ENCODE assay signal across 1 cellular context in the genomic region with DNA sequence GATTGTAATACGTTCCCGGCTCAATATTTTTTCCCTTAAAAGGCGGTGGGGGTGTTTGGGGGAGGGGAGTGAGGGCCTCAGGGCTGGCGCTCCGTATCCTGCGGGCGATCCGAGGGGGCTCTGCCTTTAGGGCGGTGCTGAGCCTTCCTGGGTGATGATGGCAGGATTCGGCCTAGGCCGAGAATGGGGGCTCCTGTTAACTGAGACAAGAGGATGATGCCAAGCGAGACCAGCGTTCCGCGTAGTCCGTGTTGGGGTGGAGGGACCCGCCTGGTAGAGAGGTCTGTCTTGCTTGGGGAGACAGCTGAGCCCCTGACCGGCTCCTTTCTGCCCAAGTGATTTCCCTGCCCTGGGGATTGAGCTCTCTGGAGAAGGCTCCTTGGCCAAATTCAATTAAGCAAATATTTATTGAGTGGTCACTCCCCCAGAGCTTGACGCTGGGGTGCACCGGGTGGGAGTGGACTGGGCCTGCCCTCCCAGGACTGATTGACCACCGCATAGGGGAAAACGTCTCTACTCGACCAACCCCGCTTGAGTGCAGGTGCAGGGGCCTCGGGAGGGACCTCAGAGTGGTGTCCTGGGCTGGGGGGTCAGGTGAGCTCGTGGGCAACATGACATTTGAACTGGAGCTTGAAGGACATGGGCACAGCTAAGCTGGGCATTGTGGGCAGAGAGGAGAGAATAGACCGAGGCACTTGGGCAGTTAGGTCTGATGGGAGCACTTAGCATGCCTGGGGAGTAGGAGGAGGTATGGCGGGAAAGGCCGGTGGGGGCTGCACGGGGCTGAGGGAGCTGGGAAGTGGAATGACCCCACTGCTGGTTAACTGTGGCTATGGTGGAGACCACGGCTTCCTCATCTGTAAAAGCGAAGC.
A peak's percentile ranks its signal among the peaks of the same experiment; 100 is the strongest.
TF ChIP-seq lines count a peak whose summit lies in the region.

No MANE protein-coding gene starts in this region.

TF ChIP-seq in HepG2, 621 proteins besides CTCF, POLR2A, EP300 and RAD21 (continues in another document):
- no peak for TF ChIP-seq NFE2 (CRISPR knock-in tag; IDR thresholded peaks at IDR 0.05)
- peak; percentile 86 for TF ChIP-seq SRF (IDR thresholded peaks at IDR 0.05; ENCODE audit: low read depth, low read length)
- TF ChIP-seq MED1 (CRISPR knock-in tag; IDR thresholded peaks at IDR 0.05) = no peak
- TF ChIP-seq, protein P1, sequence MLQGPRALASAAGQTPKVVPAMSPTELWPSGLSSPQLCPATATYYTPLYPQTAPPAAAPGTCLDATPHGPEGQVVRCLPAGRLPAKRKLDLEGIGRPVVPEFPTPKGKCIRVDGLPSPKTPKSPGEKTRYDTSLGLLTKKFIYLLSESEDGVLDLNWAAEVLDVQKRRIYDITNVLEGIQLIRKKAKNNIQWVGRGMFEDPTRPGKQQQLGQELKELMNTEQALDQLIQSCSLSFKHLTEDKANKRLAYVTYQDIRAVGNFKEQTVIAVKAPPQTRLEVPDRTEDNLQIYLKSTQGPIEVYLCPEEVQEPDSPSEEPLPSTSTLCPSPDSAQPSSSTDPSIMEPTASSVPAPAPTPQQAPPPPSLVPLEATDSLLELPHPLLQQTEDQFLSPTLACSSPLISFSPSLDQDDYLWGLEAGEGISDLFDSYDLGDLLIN (CRISPR knock-in tag; IDR thresholded peaks at IDR 0.05; ENCODE audit: borderline replicate concordance) = no peak
- peak; percentile 27 for TF ChIP-seq ASH2L (IDR thresholded peaks at IDR 0.05; ENCODE audit: insufficient read length, low read depth, low read length)
- TF ChIP-seq ZFP62 (CRISPR knock-in tag; IDR thresholded peaks at IDR 0.05) = no peak
- peak; percentile 18; the same call in 1 of the 2 replicates for TF ChIP-seq TAF1 (CRISPR knock-in tag; IDR thresholded peaks at IDR 0.05)
- no peak for TF ChIP-seq ZBTB26 (CRISPR knock-in tag; IDR thresholded peaks at IDR 0.05; ENCODE audit: borderline replicate concordance)
- no peak for TF ChIP-seq MBD4 (IDR thresholded peaks at IDR 0.05; ENCODE audit: borderline replicate concordance, low read length)
- TF ChIP-seq RXRA (CRISPR knock-in tag; IDR thresholded peaks at IDR 0.05) = no peak
- TF ChIP-seq, protein P2, sequence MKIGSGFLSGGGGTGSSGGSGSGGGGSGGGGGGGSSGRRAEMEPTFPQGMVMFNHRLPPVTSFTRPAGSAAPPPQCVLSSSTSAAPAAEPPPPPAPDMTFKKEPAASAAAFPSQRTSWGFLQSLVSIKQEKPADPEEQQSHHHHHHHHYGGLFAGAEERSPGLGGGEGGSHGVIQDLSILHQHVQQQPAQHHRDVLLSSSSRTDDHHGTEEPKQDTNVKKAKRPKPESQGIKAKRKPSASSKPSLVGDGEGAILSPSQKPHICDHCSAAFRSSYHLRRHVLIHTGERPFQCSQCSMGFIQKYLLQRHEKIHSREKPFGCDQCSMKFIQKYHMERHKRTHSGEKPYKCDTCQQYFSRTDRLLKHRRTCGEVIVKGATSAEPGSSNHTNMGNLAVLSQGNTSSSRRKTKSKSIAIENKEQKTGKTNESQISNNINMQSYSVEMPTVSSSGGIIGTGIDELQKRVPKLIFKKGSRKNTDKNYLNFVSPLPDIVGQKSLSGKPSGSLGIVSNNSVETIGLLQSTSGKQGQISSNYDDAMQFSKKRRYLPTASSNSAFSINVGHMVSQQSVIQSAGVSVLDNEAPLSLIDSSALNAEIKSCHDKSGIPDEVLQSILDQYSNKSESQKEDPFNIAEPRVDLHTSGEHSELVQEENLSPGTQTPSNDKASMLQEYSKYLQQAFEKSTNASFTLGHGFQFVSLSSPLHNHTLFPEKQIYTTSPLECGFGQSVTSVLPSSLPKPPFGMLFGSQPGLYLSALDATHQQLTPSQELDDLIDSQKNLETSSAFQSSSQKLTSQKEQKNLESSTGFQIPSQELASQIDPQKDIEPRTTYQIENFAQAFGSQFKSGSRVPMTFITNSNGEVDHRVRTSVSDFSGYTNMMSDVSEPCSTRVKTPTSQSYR (CRISPR knock-in tag; IDR thresholded peaks at IDR 0.05; ENCODE audit: borderline replicate concordance) = peak; percentile 11; the same call in 1 of the 2 replicates
- TF ChIP-seq, protein P3, sequence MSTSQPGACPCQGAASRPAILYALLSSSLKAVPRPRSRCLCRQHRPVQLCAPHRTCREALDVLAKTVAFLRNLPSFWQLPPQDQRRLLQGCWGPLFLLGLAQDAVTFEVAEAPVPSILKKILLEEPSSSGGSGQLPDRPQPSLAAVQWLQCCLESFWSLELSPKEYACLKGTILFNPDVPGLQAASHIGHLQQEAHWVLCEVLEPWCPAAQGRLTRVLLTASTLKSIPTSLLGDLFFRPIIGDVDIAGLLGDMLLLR (CRISPR knock-in tag; IDR thresholded peaks at IDR 0.05) = no peak
- TF ChIP-seq, protein P4, sequence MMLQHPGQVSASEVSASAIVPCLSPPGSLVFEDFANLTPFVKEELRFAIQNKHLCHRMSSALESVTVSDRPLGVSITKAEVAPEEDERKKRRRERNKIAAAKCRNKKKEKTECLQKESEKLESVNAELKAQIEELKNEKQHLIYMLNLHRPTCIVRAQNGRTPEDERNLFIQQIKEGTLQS (CRISPR knock-in tag; IDR thresholded peaks at IDR 0.05) = no peak
- TF ChIP-seq ELF1 (CRISPR knock-in tag; IDR thresholded peaks at IDR 0.05) = no peak
- TF ChIP-seq, protein P5, sequence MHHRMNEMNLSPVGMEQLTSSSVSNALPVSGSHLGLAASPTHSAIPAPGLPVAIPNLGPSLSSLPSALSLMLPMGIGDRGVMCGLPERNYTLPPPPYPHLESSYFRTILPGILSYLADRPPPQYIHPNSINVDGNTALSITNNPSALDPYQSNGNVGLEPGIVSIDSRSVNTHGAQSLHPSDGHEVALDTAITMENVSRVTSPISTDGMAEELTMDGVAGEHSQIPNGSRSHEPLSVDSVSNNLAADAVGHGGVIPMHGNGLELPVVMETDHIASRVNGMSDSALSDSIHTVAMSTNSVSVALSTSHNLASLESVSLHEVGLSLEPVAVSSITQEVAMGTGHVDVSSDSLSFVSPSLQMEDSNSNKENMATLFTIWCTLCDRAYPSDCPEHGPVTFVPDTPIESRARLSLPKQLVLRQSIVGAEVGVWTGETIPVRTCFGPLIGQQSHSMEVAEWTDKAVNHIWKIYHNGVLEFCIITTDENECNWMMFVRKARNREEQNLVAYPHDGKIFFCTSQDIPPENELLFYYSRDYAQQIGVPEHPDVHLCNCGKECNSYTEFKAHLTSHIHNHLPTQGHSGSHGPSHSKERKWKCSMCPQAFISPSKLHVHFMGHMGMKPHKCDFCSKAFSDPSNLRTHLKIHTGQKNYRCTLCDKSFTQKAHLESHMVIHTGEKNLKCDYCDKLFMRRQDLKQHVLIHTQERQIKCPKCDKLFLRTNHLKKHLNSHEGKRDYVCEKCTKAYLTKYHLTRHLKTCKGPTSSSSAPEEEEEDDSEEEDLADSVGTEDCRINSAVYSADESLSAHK (CRISPR knock-in tag; IDR thresholded peaks at IDR 0.05; ENCODE audit: borderline replicate concordance) = no peak
- TF ChIP-seq MTA1 (CRISPR knock-in tag; IDR thresholded peaks at IDR 0.05; ENCODE audit: borderline replicate concordance) = 0 out of 2 replicates have a peak, but pooled peaks have one; percentile 37
- TF ChIP-seq ZNF501 (CRISPR knock-in tag; IDR thresholded peaks at IDR 0.05) = no peak
- TF ChIP-seq, protein P6, sequence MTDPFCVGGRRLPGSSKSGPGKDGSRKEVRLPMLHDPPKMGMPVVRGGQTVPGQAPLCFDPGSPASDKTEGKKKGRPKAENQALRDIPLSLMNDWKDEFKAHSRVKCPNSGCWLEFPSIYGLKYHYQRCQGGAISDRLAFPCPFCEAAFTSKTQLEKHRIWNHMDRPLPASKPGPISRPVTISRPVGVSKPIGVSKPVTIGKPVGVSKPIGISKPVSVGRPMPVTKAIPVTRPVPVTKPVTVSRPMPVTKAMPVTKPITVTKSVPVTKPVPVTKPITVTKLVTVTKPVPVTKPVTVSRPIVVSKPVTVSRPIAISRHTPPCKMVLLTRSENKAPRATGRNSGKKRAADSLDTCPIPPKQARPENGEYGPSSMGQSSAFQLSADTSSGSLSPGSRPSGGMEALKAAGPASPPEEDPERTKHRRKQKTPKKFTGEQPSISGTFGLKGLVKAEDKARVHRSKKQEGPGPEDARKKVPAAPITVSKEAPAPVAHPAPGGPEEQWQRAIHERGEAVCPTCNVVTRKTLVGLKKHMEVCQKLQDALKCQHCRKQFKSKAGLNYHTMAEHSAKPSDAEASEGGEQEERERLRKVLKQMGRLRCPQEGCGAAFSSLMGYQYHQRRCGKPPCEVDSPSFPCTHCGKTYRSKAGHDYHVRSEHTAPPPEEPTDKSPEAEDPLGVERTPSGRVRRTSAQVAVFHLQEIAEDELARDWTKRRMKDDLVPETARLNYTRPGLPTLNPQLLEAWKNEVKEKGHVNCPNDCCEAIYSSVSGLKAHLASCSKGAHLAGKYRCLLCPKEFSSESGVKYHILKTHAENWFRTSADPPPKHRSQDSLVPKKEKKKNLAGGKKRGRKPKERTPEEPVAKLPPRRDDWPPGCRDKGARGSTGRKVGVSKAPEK (CRISPR knock-in tag; IDR thresholded peaks at IDR 0.05; ENCODE audit: borderline replicate concordance) = no peak
- TF ChIP-seq, protein P7, sequence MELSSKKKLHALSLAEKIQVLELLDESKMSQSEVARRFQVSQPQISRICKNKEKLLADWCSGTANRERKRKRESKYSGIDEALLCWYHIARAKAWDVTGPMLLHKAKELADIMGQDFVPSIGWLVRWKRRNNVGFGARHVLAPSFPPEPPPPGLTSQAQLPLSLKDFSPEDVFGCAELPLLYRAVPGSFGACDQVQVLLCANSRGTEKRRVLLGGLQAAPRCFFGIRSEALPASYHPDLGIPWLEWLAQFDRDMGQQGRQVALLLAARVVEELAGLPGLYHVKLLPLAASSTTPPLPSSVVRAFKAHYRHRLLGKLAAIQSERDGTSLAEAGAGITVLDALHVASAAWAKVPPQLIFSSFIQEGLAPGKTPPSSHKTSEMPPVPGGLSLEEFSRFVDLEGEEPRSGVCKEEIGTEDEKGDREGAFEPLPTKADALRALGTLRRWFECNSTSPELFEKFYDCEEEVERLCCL (CRISPR knock-in tag; IDR thresholded peaks at IDR 0.05; ENCODE audit: borderline replicate concordance) = no peak
- TF ChIP-seq, protein P8, sequence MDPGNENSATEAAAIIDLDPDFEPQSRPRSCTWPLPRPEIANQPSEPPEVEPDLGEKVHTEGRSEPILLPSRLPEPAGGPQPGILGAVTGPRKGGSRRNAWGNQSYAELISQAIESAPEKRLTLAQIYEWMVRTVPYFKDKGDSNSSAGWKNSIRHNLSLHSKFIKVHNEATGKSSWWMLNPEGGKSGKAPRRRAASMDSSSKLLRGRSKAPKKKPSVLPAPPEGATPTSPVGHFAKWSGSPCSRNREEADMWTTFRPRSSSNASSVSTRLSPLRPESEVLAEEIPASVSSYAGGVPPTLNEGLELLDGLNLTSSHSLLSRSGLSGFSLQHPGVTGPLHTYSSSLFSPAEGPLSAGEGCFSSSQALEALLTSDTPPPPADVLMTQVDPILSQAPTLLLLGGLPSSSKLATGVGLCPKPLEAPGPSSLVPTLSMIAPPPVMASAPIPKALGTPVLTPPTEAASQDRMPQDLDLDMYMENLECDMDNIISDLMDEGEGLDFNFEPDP (CRISPR knock-in tag; conservative IDR thresholded peaks at IDR 0.05) = 0 out of 2 replicates have a peak, but pooled peaks have one; percentile 89
- TF ChIP-seq NR2F2 (IDR thresholded peaks at IDR 0.05; ENCODE audit: borderline replicate concordance, low read depth) = no peak
- no peak for TF ChIP-seq ZNF777 (CRISPR knock-in tag; IDR thresholded peaks at IDR 0.05)
- no peak; the same call in 1 of the 2 replicates for TF ChIP-seq ZBTB33 (CRISPR knock-in tag; IDR thresholded peaks at IDR 0.05)
- TF ChIP-seq USF2 (IDR thresholded peaks at IDR 0.05; ENCODE audit: low read depth, low read length) = no peak
- TF ChIP-seq USF2 (CRISPR knock-in tag; IDR thresholded peaks at IDR 0.05; ENCODE audit: borderline replicate concordance) = peak; percentile 12; the same call in 1 of the 2 replicates
- TF ChIP-seq ZNF563 (CRISPR knock-in tag; IDR thresholded peaks at IDR 0.05) = 0 out of 2 replicates have a peak, but pooled peaks have one; percentile 6
- no peak for TF ChIP-seq HNF4G (IDR thresholded peaks at IDR 0.05; ENCODE audit: borderline replicate concordance, low read depth, low read length)
- no peak for TF ChIP-seq HNF4G (CRISPR knock-in tag; IDR thresholded peaks at IDR 0.05; ENCODE audit: borderline replicate concordance, low read depth)
- no peak for TF ChIP-seq ZNF839 (CRISPR knock-in tag; IDR thresholded peaks at IDR 0.05; ENCODE audit: borderline replicate concordance)
- no peak for TF ChIP-seq RBFOX2 (IDR thresholded peaks at IDR 0.05; ENCODE audit: low read depth, low read length)
- TF ChIP-seq ERF (CRISPR knock-in tag; IDR thresholded peaks at IDR 0.05) = peak; percentile 35; the same call in 1 of the 2 replicates
